19 cellular contexts compared by ENCODE assay signal in genomic region chr3:28315711-28316110, GRCh38. TPM values are rescaled to one million over a fixed set of nuclear protein-coding genes. Genes with fewer than 3 reads are reported as not detected.
DNase-seq lines count a peak whose midpoint lies in the region; ATAC-seq lines count a peak whose summit lies in the region.
"Had no signal": no experiment of that assay in that cellular context is flagged by ENCODE, and none has a peak within 500 bp of the region (broad histone marks: within the 10 kb centered on the region; RNA-seq: fewer than 3 reads in every experiment).

No MANE protein-coding gene starts in this region.

- no peaks in the 10 kb centered on the region for H3K9me3 ChIP-seq in BLaER1
- H3K9me3 ChIP-seq: BE2C, Caco-2, HAP-1 had no signal

- peaks cover under 1% of the 10 kb centered on the region for H3K4me1 Mint-ChIP-seq in activated T-cell treated with anti-CD3 and anti-CD28 coated beads, Interleukin-2, amount 50 U/mL, for 72 hours (ENCODE audit: low read depth)
- peaks cover 56% of the 10 kb centered on the region for H3K4me1 Mint-ChIP-seq in central memory CD8-positive, alpha-beta T cell
- H3K4me1 Mint-ChIP-seq in T-helper 2 cell treated with Interferon-gamma antibody and Interleukin-4, amounts not matched to agents 5 μg/mL and 100 μg/mL, for 36 hours (ENCODE audit: low read depth): peaks cover 12% of the 10 kb centered on the region

- no peaks in the 10 kb centered on the region for H3K27me3 Mint-ChIP-seq in activated T-cell treated with anti-CD3 and anti-CD28 coated beads, Interleukin-2, amount 50 U/mL, for 72 hours (ENCODE audit: low read depth)
- H3K27me3 Mint-ChIP-seq in central memory CD8-positive, alpha-beta T cell: no peaks in the 10 kb centered on the region
- H3K27me3 Mint-ChIP-seq in T-helper 2 cell treated with Interferon-gamma antibody and Interleukin-4, amounts not matched to agents 5 μg/mL and 100 μg/mL, for 36 hours (ENCODE audit: low read depth): no peaks in the 10 kb centered on the region
- H3K27me3 Mint-ChIP-seq: CD4-positive, alpha-beta memory T cell had no signal

- no peaks in the 10 kb centered on the region for H3K9me3 Mint-ChIP-seq in activated T-cell treated with anti-CD3 and anti-CD28 coated beads, Interleukin-2, amount 50 U/mL, for 72 hours
- no peaks in the 10 kb centered on the region for H3K9me3 Mint-ChIP-seq in central memory CD8-positive, alpha-beta T cell
- no peaks in the 10 kb centered on the region for H3K9me3 Mint-ChIP-seq in T-helper 2 cell treated with Interferon-gamma antibody and Interleukin-4, amounts not matched to agents 5 μg/mL and 100 μg/mL, for 36 hours
- H3K9me3 Mint-ChIP-seq: CD4-positive, alpha-beta memory T cell; GM23338; HFFc6 had no signal

- no peaks in the 10 kb centered on the region for H4K20me1 ChIP-seq in BLaER1

- ATAC-seq in activated T-cell treated with anti-CD3 and anti-CD28 coated beads, Interleukin-2, amount 50 U/mL, for 72 hours (replicated peaks in 1 of 2): peak; percentile 15 to 60
- no peak for ATAC-seq in central memory CD8-positive, alpha-beta T cell (replicated peaks; ENCODE audit: extremely low read depth, poor library complexity, severe bottlenecking)
- ATAC-seq: GM12878, GM23338 had no signal

- H3K4me1 ChIP-seq in BLaER1: peaks cover 29% of the 10 kb centered on the region
- H3K4me1 ChIP-seq: BE2C, Caco-2, HAP-1 had no signal

- H3K27ac Mint-ChIP-seq in activated T-cell treated with anti-CD3 and anti-CD28 coated beads, Interleukin-2, amount 50 U/mL, for 72 hours: no peak overlapping the region
- H3K27ac Mint-ChIP-seq in central memory CD8-positive, alpha-beta T cell (ENCODE audit: low read depth): peak overlapping the region; percentile 30
- no peak overlapping the region for H3K27ac Mint-ChIP-seq in T-helper 2 cell treated with Interferon-gamma antibody and Interleukin-4, amounts not matched to agents 5 μg/mL and 100 μg/mL, for 36 hours
- H3K27ac Mint-ChIP-seq: GM23338, HFFc6 had no signal

- no peak for DNase-seq in activated T-cell treated with anti-CD3 and anti-CD28 coated beads, Interleukin-2, amount 50 U/mL, for 72 hours
- DNase-seq in activated T-cell treated with anti-CD3 and anti-CD28 coated beads for 4 hours (no peak), NOMO-1 (lab: John Stamatoyannopoulos, UW; ENCODE audit: unreplicated experiment in 2 of 2) (no peak)
- DNase-seq in central memory CD8-positive, alpha-beta T cell (ENCODE audit: low spot score in 2 of 2): no peak
- no peak for DNase-seq in T-helper 2 cell treated with Interferon-gamma antibody and Interleukin-4, amounts not matched to agents 5 μg/mL and 100 μg/mL, for 36 hours (ENCODE audit: low spot score)
- DNase-seq: BE2C; C1 segment of cervical spinal cord; Caco-2; CD4-positive, alpha-beta memory T cell; DMS 273 treated with DMSO at 0.1 percent for 48 hours; DMS79; EL; GDM1; HFFc6 had no signal

- H3K9ac ChIP-seq in BLaER1: no peak overlapping the region

- peak overlapping the region; percentile 28; the same call in 1 of the 2 replicates for H3K4me2 ChIP-seq in BLaER1
- H3K4me2 ChIP-seq: GM23338 had no signal

- H3K4me3 Mint-ChIP-seq in activated T-cell treated with anti-CD3 and anti-CD28 coated beads, Interleukin-2, amount 50 U/mL, for 72 hours: no peak overlapping the region
- no peak overlapping the region for H3K4me3 Mint-ChIP-seq in central memory CD8-positive, alpha-beta T cell
- H3K4me3 Mint-ChIP-seq in T-helper 2 cell treated with Interferon-gamma antibody and Interleukin-4, amounts not matched to agents 5 μg/mL and 100 μg/mL, for 36 hours: no peak overlapping the region
- H3K4me3 Mint-ChIP-seq: CD4-positive, alpha-beta memory T cell; GM23338; HFFc6 had no signal

- no peak overlapping the region for H3K27ac ChIP-seq in BLaER1
- H3K27ac ChIP-seq: 22Rv1 had no signal

- H3K4me3 ChIP-seq in BLaER1: no peak overlapping the region
- H3K4me3 ChIP-seq: GM12878, GM23338, HAP-1 had no signal

- H3K27me3 ChIP-seq in BLaER1: no peaks in the 10 kb centered on the region
- H3K27me3 ChIP-seq: BE2C had no signal

- H3K36me3 Mint-ChIP-seq in activated T-cell treated with anti-CD3 and anti-CD28 coated beads, Interleukin-2, amount 50 U/mL, for 72 hours (ENCODE audit: insufficient read depth in 2 of 2): peaks cover 5% of the 10 kb centered on the region in 2 donors
- H3K36me3 Mint-ChIP-seq in central memory CD8-positive, alpha-beta T cell (ENCODE audit: insufficient read depth): peaks cover 26% of the 10 kb centered on the region
- H3K36me3 Mint-ChIP-seq in T-helper 2 cell treated with Interferon-gamma antibody and Interleukin-4, amounts not matched to agents 5 μg/mL and 100 μg/mL, for 36 hours (ENCODE audit: low read depth): peaks cover 17% of the 10 kb centered on the region

- peaks cover 17% of the 10 kb centered on the region; the same call in 1 of the 2 replicates for H3K36me3 ChIP-seq in BLaER1
- H3K36me3 ChIP-seq: BE2C, HAP-1 had no signal

RNA-seq across cellular contexts. Expression of gene ZCWPW2, which starts 32.8 kb away (rescaled TPM):
- under 1 TPM; 0.35 to 0.55 TPM for total RNA-seq in activated T-cell treated with anti-CD3 and anti-CD28 coated beads, Interleukin-2, amount 50 U/mL, for 72 hours
- total RNA-seq: GM23338 had no signal

RNA-seq across cellular contexts. Expression of gene AZI2, which starts 32.9 kb away (rescaled TPM):
- 10 to 100 TPM; 51.4 to 58.2 TPM for total RNA-seq in activated T-cell treated with anti-CD3 and anti-CD28 coated beads, Interleukin-2, amount 50 U/mL, for 72 hours
